Comparison of ENCODE assay signal across 12 cellular contexts in genomic region chr16:50460538-50461399, GRCh38.
"Had no signal": no experiment of that assay in that cellular context is flagged by ENCODE, and none has a peak within 500 bp of the region (broad histone marks: within the 10 kb centered on the region; RNA-seq: fewer than 3 reads in every experiment).

No MANE protein-coding gene starts in this region.

- H3K36me3 Mint-ChIP-seq: activated naive CD8-positive, alpha-beta T cell; stimulated activated memory B cell treated with anti-CD40 and anti-IgM and Interleukin-4, amounts not matched to agents 10 μg/mL and 1 μg/mL and 100 μg/mL, for 72 hours had no signal

- H3K4me3 Mint-ChIP-seq: activated naive CD8-positive, alpha-beta T cell; effector memory CD8-positive, alpha-beta T cell; nephron; stimulated activated memory B cell treated with anti-CD40 and anti-IgM and Interleukin-4, amounts not matched to agents 10 μg/mL and 1 μg/mL and 100 μg/mL, for 72 hours had no signal

- H3K36me3 ChIP-seq: prostate gland had no signal

- H3K27ac ChIP-seq: prostate gland had no signal

- H3K27ac Mint-ChIP-seq: activated naive CD8-positive, alpha-beta T cell; effector memory CD8-positive, alpha-beta T cell; nephron; stimulated activated memory B cell treated with anti-CD40 and anti-IgM and Interleukin-4, amounts not matched to agents 10 μg/mL and 1 μg/mL and 100 μg/mL, for 72 hours had no signal

- H3K4me1 Mint-ChIP-seq: stimulated activated memory B cell treated with anti-CD40 and anti-IgM and Interleukin-4, amounts not matched to agents 10 μg/mL and 1 μg/mL and 100 μg/mL, for 72 hours had no signal

- H3K4me1 ChIP-seq: prostate gland had no signal

- H3K4me2 ChIP-seq: smooth muscle cell had no signal

- DNase-seq: activated CD4-positive, alpha-beta T cell treated with anti-CD3 and anti-CD28 coated beads for 1 hour; effector memory CD8-positive, alpha-beta T cell; left colon; midbrain; right cardiac atrium; stimulated activated CD4-positive, alpha-beta T cell treated with anti-CD3 and anti-CD28 coated beads, Interleukin-4, amount 100 ng/mL, for 4 hours; T1000 had no signal

- H3K4me3 ChIP-seq: prostate gland, smooth muscle cell had no signal

- H3K9me3 ChIP-seq: prostate gland had no signal

- ATAC-seq: effector memory CD8-positive, alpha-beta T cell; left colon; right cardiac atrium; stimulated activated memory B cell treated with anti-CD40 and anti-IgM and Interleukin-4, amounts not matched to agents 10 μg/mL and 1 μg/mL and 100 μg/mL, for 72 hours had no signal

- H3K9me3 Mint-ChIP-seq: effector memory CD8-positive, alpha-beta T cell; nephron; stimulated activated memory B cell treated with anti-CD40 and anti-IgM and Interleukin-4, amounts not matched to agents 10 μg/mL and 1 μg/mL and 100 μg/mL, for 72 hours had no signal
